ENCODE assay signal across 1 cellular context in the genomic region with DNA sequence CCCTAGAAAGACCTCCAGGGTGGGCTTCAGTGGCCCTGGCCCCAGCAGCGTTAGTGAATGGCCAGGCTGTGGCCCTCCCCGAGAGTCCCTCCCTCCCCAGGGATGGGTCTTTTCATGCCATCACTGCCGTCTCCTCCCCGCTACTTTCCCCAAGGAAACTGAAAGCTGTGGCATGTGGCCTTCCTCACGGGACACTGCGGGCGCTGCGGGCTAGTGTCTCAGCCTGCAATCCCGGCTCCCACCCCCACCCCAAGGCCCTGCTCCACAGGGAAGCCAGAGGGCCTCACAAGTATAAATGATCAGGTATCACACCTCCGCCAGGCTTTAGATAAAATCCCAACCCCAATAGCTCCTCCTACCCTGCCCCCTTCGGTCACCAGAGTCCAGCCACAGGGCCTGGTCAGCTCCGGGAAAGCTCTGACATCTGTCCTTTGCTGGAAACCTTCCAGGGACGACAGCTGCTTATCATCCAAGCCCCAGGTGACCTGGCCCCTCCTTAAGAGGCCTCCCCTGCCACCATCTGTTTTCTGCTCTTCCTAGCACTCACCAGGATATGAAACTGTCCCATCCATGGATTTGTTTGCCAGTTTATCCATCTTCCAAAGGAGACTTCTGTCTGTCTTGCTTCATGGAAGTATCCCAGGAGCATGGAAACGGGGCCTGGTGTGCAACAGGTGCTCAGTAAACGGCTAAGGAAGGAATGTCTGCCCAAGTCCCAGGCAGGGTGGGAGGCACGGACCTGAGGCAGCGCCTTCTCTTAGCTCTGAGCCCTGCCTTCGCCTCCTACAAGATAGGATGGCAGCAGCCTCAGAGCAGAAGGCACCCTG.
TF ChIP-seq lines count a peak whose summit lies in the region.

No MANE protein-coding gene starts in this region.

TF ChIP-seq in K562, 482 proteins besides CTCF, POLR2A, EP300 and RAD21 (continued from another document and continues in another):
- TF ChIP-seq VEZF1 (CRISPR knock-in tag; IDR thresholded peaks at IDR 0.05): peak; percentile 87
- peak; percentile 89 for TF ChIP-seq ZEB2 (IDR thresholded peaks at IDR 0.05)
- TF ChIP-seq BDP1 (IDR thresholded peaks at IDR 0.05; ENCODE audit: insufficient read depth, insufficient read length): no peak
- TF ChIP-seq, protein P1, sequence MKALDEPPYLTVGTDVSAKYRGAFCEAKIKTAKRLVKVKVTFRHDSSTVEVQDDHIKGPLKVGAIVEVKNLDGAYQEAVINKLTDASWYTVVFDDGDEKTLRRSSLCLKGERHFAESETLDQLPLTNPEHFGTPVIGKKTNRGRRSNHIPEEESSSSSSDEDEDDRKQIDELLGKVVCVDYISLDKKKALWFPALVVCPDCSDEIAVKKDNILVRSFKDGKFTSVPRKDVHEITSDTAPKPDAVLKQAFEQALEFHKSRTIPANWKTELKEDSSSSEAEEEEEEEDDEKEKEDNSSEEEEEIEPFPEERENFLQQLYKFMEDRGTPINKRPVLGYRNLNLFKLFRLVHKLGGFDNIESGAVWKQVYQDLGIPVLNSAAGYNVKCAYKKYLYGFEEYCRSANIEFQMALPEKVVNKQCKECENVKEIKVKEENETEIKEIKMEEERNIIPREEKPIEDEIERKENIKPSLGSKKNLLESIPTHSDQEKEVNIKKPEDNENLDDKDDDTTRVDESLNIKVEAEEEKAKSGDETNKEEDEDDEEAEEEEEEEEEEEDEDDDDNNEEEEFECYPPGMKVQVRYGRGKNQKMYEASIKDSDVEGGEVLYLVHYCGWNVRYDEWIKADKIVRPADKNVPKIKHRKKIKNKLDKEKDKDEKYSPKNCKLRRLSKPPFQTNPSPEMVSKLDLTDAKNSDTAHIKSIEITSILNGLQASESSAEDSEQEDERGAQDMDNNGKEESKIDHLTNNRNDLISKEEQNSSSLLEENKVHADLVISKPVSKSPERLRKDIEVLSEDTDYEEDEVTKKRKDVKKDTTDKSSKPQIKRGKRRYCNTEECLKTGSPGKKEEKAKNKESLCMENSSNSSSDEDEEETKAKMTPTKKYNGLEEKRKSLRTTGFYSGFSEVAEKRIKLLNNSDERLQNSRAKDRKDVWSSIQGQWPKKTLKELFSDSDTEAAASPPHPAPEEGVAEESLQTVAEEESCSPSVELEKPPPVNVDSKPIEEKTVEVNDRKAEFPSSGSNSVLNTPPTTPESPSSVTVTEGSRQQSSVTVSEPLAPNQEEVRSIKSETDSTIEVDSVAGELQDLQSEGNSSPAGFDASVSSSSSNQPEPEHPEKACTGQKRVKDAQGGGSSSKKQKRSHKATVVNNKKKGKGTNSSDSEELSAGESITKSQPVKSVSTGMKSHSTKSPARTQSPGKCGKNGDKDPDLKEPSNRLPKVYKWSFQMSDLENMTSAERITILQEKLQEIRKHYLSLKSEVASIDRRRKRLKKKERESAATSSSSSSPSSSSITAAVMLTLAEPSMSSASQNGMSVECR (CRISPR knock-in tag; IDR thresholded peaks at IDR 0.05): no peak
- peak; percentile 88; the same call in 1 of the 2 replicates for TF ChIP-seq CTBP1 (IDR thresholded peaks at IDR 0.05; ENCODE audit: borderline replicate concordance)
- no peak for TF ChIP-seq TAF1 (IDR thresholded peaks at IDR 0.05; ENCODE audit: control insufficient read depth, extremely low read depth, insufficient read depth, low read length, severe bottlenecking)
- TF ChIP-seq, protein P2, sequence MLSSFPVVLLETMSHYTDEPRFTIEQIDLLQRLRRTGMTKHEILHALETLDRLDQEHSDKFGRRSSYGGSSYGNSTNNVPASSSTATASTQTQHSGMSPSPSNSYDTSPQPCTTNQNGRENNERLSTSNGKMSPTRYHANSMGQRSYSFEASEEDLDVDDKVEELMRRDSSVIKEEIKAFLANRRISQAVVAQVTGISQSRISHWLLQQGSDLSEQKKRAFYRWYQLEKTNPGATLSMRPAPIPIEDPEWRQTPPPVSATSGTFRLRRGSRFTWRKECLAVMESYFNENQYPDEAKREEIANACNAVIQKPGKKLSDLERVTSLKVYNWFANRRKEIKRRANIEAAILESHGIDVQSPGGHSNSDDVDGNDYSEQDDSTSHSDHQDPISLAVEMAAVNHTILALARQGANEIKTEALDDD (IDR thresholded peaks at IDR 0.05): no peak
- no peak for TF ChIP-seq CEBPZ (IDR thresholded peaks at IDR 0.05; ENCODE audit: borderline replicate concordance, low read depth, low read length)
- TF ChIP-seq BACH1 (tag; IDR thresholded peaks at IDR 0.05): no peak
- TF ChIP-seq ZMIZ1 (IDR thresholded peaks at IDR 0.05; ENCODE audit: low read depth in 2 of 2, low read length in 2 of 2): peak in 1 of 2 experiments; percentile 50; a peak in 1 of 4 replicates
- TF ChIP-seq FOXM1 (IDR thresholded peaks at IDR 0.05; ENCODE audit: low read depth): peak; percentile 75
- TF ChIP-seq FOXM1 (CRISPR knock-in tag; IDR thresholded peaks at IDR 0.05; ENCODE audit: low read depth): no peak
- no peak for TF ChIP-seq ZNF354B (CRISPR knock-in tag; IDR thresholded peaks at IDR 0.05)
- TF ChIP-seq, protein P3, sequence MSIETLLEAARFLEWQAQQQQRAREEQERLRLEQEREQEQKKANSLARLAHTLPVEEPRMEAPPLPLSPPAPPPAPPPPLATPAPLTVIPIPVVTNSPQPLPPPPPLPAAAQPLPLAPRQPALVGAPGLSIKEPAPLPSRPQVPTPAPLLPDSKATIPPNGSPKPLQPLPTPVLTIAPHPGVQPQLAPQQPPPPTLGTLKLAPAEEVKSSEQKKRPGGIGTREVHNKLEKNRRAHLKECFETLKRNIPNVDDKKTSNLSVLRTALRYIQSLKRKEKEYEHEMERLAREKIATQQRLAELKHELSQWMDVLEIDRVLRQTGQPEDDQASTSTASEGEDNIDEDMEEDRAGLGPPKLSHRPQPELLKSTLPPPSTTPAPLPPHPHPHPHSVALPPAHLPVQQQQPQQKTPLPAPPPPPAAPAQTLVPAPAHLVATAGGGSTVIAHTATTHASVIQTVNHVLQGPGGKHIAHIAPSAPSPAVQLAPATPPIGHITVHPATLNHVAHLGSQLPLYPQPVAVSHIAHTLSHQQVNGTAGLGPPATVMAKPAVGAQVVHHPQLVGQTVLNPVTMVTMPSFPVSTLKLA (conservative IDR thresholded peaks at IDR 0.05): peak in 1 of 2 experiments; percentile 69; a peak in 2 of 4 replicates
- TF ChIP-seq STAT5A (IDR thresholded peaks at IDR 0.05; ENCODE audit: borderline replicate concordance, low read length): peak; percentile 78
- TF ChIP-seq NEUROD1 (IDR thresholded peaks at IDR 0.05; ENCODE audit: borderline replicate concordance, low read depth, low read length, partially characterized antibody): no peak
- TF ChIP-seq CREBBP (IDR thresholded peaks at IDR 0.05; ENCODE audit: low read depth, low read length): no peak
- TF ChIP-seq MTA1 (IDR thresholded peaks at IDR 0.05; ENCODE audit: borderline replicate concordance): no peak
- no peak for TF ChIP-seq OTX1 (CRISPR knock-in tag; IDR thresholded peaks at IDR 0.05)
- TF ChIP-seq HDAC6 (IDR thresholded peaks at IDR 0.05; ENCODE audit: low read depth, low read length): no peak
- TF ChIP-seq KDM2B (CRISPR knock-in tag; IDR thresholded peaks at IDR 0.05): no peak
- no peak for TF ChIP-seq TARDBP (IDR thresholded peaks at IDR 0.05)
- TF ChIP-seq MAFK (IDR thresholded peaks at IDR 0.05; ENCODE audit: low read length): no peak
- no peak for TF ChIP-seq LARP7 (IDR thresholded peaks at IDR 0.05)
- TF ChIP-seq, protein P4, sequence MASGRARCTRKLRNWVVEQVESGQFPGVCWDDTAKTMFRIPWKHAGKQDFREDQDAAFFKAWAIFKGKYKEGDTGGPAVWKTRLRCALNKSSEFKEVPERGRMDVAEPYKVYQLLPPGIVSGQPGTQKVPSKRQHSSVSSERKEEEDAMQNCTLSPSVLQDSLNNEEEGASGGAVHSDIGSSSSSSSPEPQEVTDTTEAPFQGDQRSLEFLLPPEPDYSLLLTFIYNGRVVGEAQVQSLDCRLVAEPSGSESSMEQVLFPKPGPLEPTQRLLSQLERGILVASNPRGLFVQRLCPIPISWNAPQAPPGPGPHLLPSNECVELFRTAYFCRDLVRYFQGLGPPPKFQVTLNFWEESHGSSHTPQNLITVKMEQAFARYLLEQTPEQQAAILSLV (tag; IDR thresholded peaks at IDR 0.05): no peak
- TF ChIP-seq MBD2 (IDR thresholded peaks at IDR 0.05; ENCODE audit: borderline replicate concordance, low read depth): no peak
- TF ChIP-seq ZNF263 (CRISPR knock-in tag; IDR thresholded peaks at IDR 0.05; ENCODE audit: borderline replicate concordance): no peak
- no peak for TF ChIP-seq PHF8 (IDR thresholded peaks at IDR 0.05; ENCODE audit: borderline replicate concordance, low read length)
- TF ChIP-seq ESRRB (CRISPR knock-in tag; IDR thresholded peaks at IDR 0.05; ENCODE audit: borderline replicate concordance): no peak
- TF ChIP-seq HNRNPL (IDR thresholded peaks at IDR 0.05; ENCODE audit: low read depth, low read length): no peak
- no peak for TF ChIP-seq GABPA (tag; conservative IDR thresholded peaks at IDR 0.05; ENCODE audit: low read depth)
- TF ChIP-seq, protein P5, sequence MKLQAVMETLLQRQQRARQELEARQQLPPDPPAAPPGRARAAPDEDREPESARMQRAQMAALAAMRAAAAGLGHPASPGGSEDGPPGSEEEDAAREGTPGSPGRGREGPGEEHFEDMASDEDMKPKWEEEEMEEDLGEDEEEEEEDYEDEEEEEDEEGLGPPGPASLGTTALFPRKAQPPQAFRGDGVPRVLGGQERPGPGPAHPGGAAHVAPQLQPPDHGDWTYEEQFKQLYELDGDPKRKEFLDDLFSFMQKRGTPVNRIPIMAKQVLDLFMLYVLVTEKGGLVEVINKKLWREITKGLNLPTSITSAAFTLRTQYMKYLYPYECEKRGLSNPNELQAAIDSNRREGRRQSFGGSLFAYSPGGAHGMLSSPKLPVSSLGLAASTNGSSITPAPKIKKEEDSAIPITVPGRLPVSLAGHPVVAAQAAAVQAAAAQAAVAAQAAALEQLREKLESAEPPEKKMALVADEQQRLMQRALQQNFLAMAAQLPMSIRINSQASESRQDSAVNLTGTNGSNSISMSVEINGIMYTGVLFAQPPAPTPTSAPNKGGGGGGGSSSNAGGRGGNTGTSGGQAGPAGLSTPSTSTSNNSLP (IDR thresholded peaks at IDR 0.05; ENCODE audit: borderline replicate concordance, low read depth, low read length): no peak
- no peak for TF ChIP-seq NR2C1 (IDR thresholded peaks at IDR 0.05)
- peak; percentile 55; the same call in 1 of the 2 replicates for TF ChIP-seq NR2C1 (tag; IDR thresholded peaks at IDR 0.05)
- 0 out of 2 replicates have a peak, but pooled peaks have one; percentile 5 for TF ChIP-seq EGR1 (conservative IDR thresholded peaks at IDR 0.05)
- TF ChIP-seq TAF7 (tag; IDR thresholded peaks at IDR 0.05): no peak
- no peak for TF ChIP-seq GTF2E2 (tag; IDR thresholded peaks at IDR 0.05)
- no peak for TF ChIP-seq KAT7 (CRISPR knock-in tag; IDR thresholded peaks at IDR 0.05; ENCODE audit: borderline replicate concordance)
- no peak for TF ChIP-seq HDAC8 (tag; IDR thresholded peaks at IDR 0.05)
- TF ChIP-seq SMARCB1 (IDR thresholded peaks at IDR 0.05; ENCODE audit: insufficient read length, low read depth): no peak
- no peak for TF ChIP-seq PTBP1 (IDR thresholded peaks at IDR 0.05; ENCODE audit: low read depth, low read length)
- no peak for TF ChIP-seq SRSF7 (optimal IDR thresholded peaks at IDR 0.05; ENCODE audit: low read depth, low read length)
- TF ChIP-seq RFX1 (IDR thresholded peaks at IDR 0.05): no peak
- no peak for TF ChIP-seq ZNF778 (CRISPR knock-in tag; IDR thresholded peaks at IDR 0.05)
